ENCODE assay signal across 25 cellular contexts in genomic region chr17:11384131-11384530, GRCh38.
"Had no signal": no experiment of that assay in that cellular context is flagged by ENCODE, and none has a peak within 500 bp of the region (broad histone marks: within the 10 kb centered on the region; RNA-seq: fewer than 3 reads in every experiment).

No MANE protein-coding gene starts in this region.

- H3K36me3 ChIP-seq: left lung, lower lobe of right lung, ovary, right atrium auricular region, right lobe of liver, stomach, suprapubic skin, thoracic aorta, tibial artery, upper lobe of right lung had no signal

- ATAC-seq: left colon; left lung; lower lobe of right lung; natural killer cell; right lobe of liver; stimulated activated naive B cell treated with anti-CD40 and anti-IgM and Interleukin-4, amounts not matched to agents 10 μg/mL and 1 μg/mL and 100 μg/mL, for 72 hours; stimulated activated naive CD8-positive, alpha-beta T cell treated with anti-CD3 and anti-CD28 coated beads, Interleukin-15, Interleukin-2, amounts not matched to agents 100 U/mL and 50 U/mL, for 24 hours; upper lobe of right lung had no signal

- H3K9me3 ChIP-seq: left lung, lower lobe of right lung, right atrium auricular region, right lobe of liver, stomach, suprapubic skin, thoracic aorta, tibial artery, upper lobe of right lung had no signal

- H3K36me3 Mint-ChIP-seq: natural killer cell; stimulated activated naive B cell treated with anti-CD40 and anti-IgM and Interleukin-4, amounts not matched to agents 10 μg/mL and 1 μg/mL and 100 μg/mL, for 72 hours had no signal

- H3K27ac Mint-ChIP-seq: immature natural killer cell; naive B cell; natural killer cell; progenitor cell of endocrine pancreas; stimulated activated naive B cell treated with anti-CD40 and anti-IgM and Interleukin-4, amounts not matched to agents 10 μg/mL and 1 μg/mL and 100 μg/mL, for 72 hours had no signal

- H3K27me3 ChIP-seq: left lung, ovary, right atrium auricular region, right lobe of liver, stomach, suprapubic skin, tibial artery, upper lobe of right lung had no signal

- H3K27ac ChIP-seq: left lung, lower lobe of right lung, ovary, right atrium auricular region, right lobe of liver, stomach, suprapubic skin, thoracic aorta, tibial artery, upper lobe of right lung had no signal

- DNase-seq: hypothalamus; immature natural killer cell; kidney; left colon; left lung; lower lobe of right lung; mammary epithelial cell; mesenchymal stem cell; naive B cell; natural killer cell; ovary; right lobe of liver; stimulated activated CD4-positive, alpha-beta T cell treated with anti-CD3 and anti-CD28 coated beads, Interleukin-1b, Interleukin-23, amount 100 ng/mL, for 48 hours; stimulated activated CD4-positive, alpha-beta T cell treated with anti-CD3 and anti-CD28 coated beads, Interleukin-4, amount 100 ng/mL, for 1 hour; stimulated activated naive B cell treated with anti-CD40 and anti-IgM and Interleukin-4, amounts not matched to agents 10 μg/mL and 1 μg/mL and 100 μg/mL, for 72 hours; stimulated activated naive CD8-positive, alpha-beta T cell treated with anti-CD3 and anti-CD28 coated beads, Interleukin-15, Interleukin-2, amounts not matched to agents 100 U/mL and 50 U/mL, for 24 hours; stomach; tibial artery; trophoblast cell; upper lobe of right lung had no signal

- H3K4me3 ChIP-seq: left lung, lower lobe of right lung, ovary, right atrium auricular region, right lobe of liver, smooth muscle cell, stomach, suprapubic skin, thoracic aorta, tibial artery, upper lobe of right lung had no signal

- H3K27me3 Mint-ChIP-seq: naive B cell; stimulated activated naive B cell treated with anti-CD40 and anti-IgM and Interleukin-4, amounts not matched to agents 10 μg/mL and 1 μg/mL and 100 μg/mL, for 72 hours had no signal

- H3K4me3 Mint-ChIP-seq: immature natural killer cell; naive B cell; natural killer cell; stimulated activated naive B cell treated with anti-CD40 and anti-IgM and Interleukin-4, amounts not matched to agents 10 μg/mL and 1 μg/mL and 100 μg/mL, for 72 hours had no signal

- H3K4me1 Mint-ChIP-seq: immature natural killer cell; naive B cell; natural killer cell; stimulated activated naive B cell treated with anti-CD40 and anti-IgM and Interleukin-4, amounts not matched to agents 10 μg/mL and 1 μg/mL and 100 μg/mL, for 72 hours had no signal

- H3K4me1 ChIP-seq: left lung, lower lobe of right lung, right atrium auricular region, right lobe of liver, stomach, suprapubic skin, tibial artery, upper lobe of right lung had no signal
